In the genomic region with DNA sequence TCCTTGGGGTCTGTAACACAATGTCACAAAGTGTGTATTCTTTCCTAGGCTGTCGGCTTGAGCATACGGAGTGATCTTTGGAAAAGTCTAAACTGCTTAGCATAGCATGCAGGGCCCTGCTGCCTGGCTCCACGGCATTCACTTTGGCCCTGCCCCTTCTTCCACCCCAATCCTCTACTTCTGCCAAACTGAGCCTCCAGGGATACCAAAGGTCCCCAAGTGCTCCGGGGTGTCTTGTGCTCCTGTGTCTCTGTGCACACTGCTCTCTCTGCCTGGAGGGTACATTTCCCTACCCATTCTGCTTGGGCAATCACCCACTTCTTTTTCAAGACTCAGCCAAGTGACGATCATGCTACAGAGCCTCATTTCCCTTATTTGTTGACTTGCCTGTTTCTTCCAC, we compare ENCODE assay signal across 29 cellular contexts.
DNase-seq lines count a peak whose midpoint lies in the region; ATAC-seq, FAIRE-seq and TF ChIP-seq lines count a peak whose summit lies in the region.
"Had no signal": no experiment of that assay in that cellular context is flagged by ENCODE, and none has a peak within 500 bp of the region (broad histone marks: within the 10 kb centered on the region; RNA-seq: fewer than 3 reads in every experiment).

No MANE protein-coding gene starts in this region.

- peak overlapping the region; percentile 23 for H3K27ac Mint-ChIP-seq in chondrocyte (ENCODE audit: unreplicated experiment)
- H3K27ac Mint-ChIP-seq in activated CD4-positive, alpha-beta T cell treated with anti-CD3 and anti-CD28 coated beads, Interleukin-2, amount 10 ng/mL, durations not matched to agents 24 days and 14 days = no peak overlapping the region
- no peak overlapping the region for H3K27ac Mint-ChIP-seq in naive thymus-derived CD8-positive, alpha-beta T cell
- H3K27ac Mint-ChIP-seq: activated CD4-positive, alpha-beta memory T cell treated with anti-CD3 and anti-CD28 coated beads for 36 hours; activated naive CD8-positive, alpha-beta T cell; activated T-helper 17 cell treated with anti-CD3 and anti-CD28 coated beads, Interleukin-2, amount 50 U/mL, for 72 hours had no signal

- ATAC-seq in IMR-90 (ENCODE audit: low read depth) (no peak; the same call in 1 of the 2 replicates), thoracic aorta (ENCODE audit: insufficient number of reproducible peaks, low FRiP score, low read depth) (no peak)
- ATAC-seq in naive thymus-derived CD8-positive, alpha-beta T cell = no peak
- ATAC-seq: activated T-helper 17 cell treated with anti-CD3 and anti-CD28 coated beads, Interleukin-2, amount 50 U/mL, for 72 hours; HCT116; mucosa of descending colon had no signal

- peak overlapping the region; percentile 42 for H4K5ac ChIP-seq in IMR-90 (ENCODE audit: low read depth, low read length)

- peak overlapping the region; percentile 19; the same call in 1 of the 2 replicates for H4K91ac ChIP-seq in IMR-90 (ENCODE audit: insufficient read depth, low read depth, low read length)

- H3K79me1 ChIP-seq in IMR-90 (ENCODE audit: low read depth in 1 of 2, low read length in 2 of 2) = peaks cover 31 to 78% of the 10 kb centered on the region in 2 experiments

- H4K8ac ChIP-seq in IMR-90 (ENCODE audit: low read depth in 2 of 2, low read length in 2 of 2) = peak overlapping the region in 1 of 2 experiments; percentile 44; a peak in 2 of 4 replicates

- H2BK120ac ChIP-seq in IMR-90 (ENCODE audit: low read depth, low read length) = no peak overlapping the region; the same call in 1 of the 2 replicates

- no peak overlapping the region for H3K4me3 Mint-ChIP-seq in chondrocyte (ENCODE audit: unreplicated experiment)
- no peak overlapping the region for H3K4me3 Mint-ChIP-seq in activated CD4-positive, alpha-beta T cell treated with anti-CD3 and anti-CD28 coated beads, Interleukin-2, amount 10 ng/mL, durations not matched to agents 24 days and 14 days
- no peak overlapping the region for H3K4me3 Mint-ChIP-seq in naive thymus-derived CD8-positive, alpha-beta T cell
- H3K4me3 Mint-ChIP-seq: activated CD4-positive, alpha-beta memory T cell treated with anti-CD3 and anti-CD28 coated beads for 36 hours; activated naive CD8-positive, alpha-beta T cell; activated T-helper 17 cell treated with anti-CD3 and anti-CD28 coated beads, Interleukin-2, amount 50 U/mL, for 72 hours; CD14-positive monocyte had no signal

- intact Hi-C loops in IMR-90 (cut with micrococcal nuclease) = no loop called here
- intact Hi-C loops in activated CD4-positive, alpha-beta T cell treated with anti-CD3 and anti-CD28 coated beads, Interleukin-2, amount 10 ng/mL, durations not matched to agents 24 days and 14 days (cut with micrococcal nuclease) = no loop called here

- no TSS peak for BruUV-seq in IMR-90 (replicated peaks; lab: Mats Ljungman, UMichigan)

- no peaks in the 10 kb centered on the region for H3K27me3 ChIP-seq in IMR-90 (ENCODE audit: control insufficient read depth, insufficient read depth, low read length)
- H3K27me3 ChIP-seq in muscle layer of colon (ENCODE audit: control insufficient read depth in 1 of 2, insufficient read depth in 2 of 2, low read length in 2 of 2) = no peaks in the 10 kb centered on the region
- no peaks in the 10 kb centered on the region for H3K27me3 ChIP-seq in thoracic aorta (replicated peaks; ENCODE audit: insufficient read depth)
- H3K27me3 ChIP-seq: uterus had no signal

- peak overlapping the region; percentile 15 for H3K4ac ChIP-seq in IMR-90 (ENCODE audit: low read depth, low read length)

- peaks cover 37% of the 10 kb centered on the region for H3K36me3 Mint-ChIP-seq in chondrocyte (ENCODE audit: low read depth)
- H3K36me3 Mint-ChIP-seq in activated CD4-positive, alpha-beta T cell treated with anti-CD3 and anti-CD28 coated beads, Interleukin-2, amount 10 ng/mL, durations not matched to agents 24 days and 14 days (ENCODE audit: low read depth) = no peaks in the 10 kb centered on the region
- H3K36me3 Mint-ChIP-seq in naive thymus-derived CD8-positive, alpha-beta T cell = no peaks in the 10 kb centered on the region
- H3K36me3 Mint-ChIP-seq: activated CD4-positive, alpha-beta memory T cell treated with anti-CD3 and anti-CD28 coated beads for 36 hours; activated naive CD8-positive, alpha-beta T cell; CD14-positive monocyte had no signal

- no peak for TF ChIP-seq RAD21 in IMR-90 (IDR thresholded peaks at IDR 0.05; ENCODE audit: low read length)

- no peak overlapping the region for H3K56ac ChIP-seq in IMR-90 (ENCODE audit: extremely low read depth, insufficient read depth, low read length)

- dilution Hi-C loops in IMR-90 (cut with HindIII; ENCODE audit: low sequenced_read_pairs, unreplicated experiment) = no loop called here

- H2BK20ac ChIP-seq in IMR-90 (ENCODE audit: low read depth, low read length) = peak overlapping the region; percentile 24

- H3K27ac ChIP-seq in IMR-90 (ENCODE audit: insufficient read depth, low read length) (peak overlapping the region; percentile 28; the same call in 1 of the 2 replicates), muscle layer of colon (ENCODE audit: low read depth, low read length) (peak overlapping the region; percentile 66), thoracic aorta (peak overlapping the region; percentile 81 to 83)
- H3K27ac ChIP-seq: HL-60, prostate gland, uterus had no signal

- DNase-seq in IMR-90 = no peak
- DNase-seq in chondrocyte (ENCODE audit: low spot score) = no peak
- no peak for DNase-seq in thoracic aorta (ENCODE audit: low spot score)
- no peak for DNase-seq in activated CD4-positive, alpha-beta T cell treated with anti-CD3 and anti-CD28 coated beads, Interleukin-2, amount 10 ng/mL, durations not matched to agents 24 days and 14 days
- no peak for DNase-seq in D721Med (ENCODE audit: insufficient read length, low spot score)
- no peak for DNase-seq in naive thymus-derived CD8-positive, alpha-beta T cell
- DNase-seq: activated CD4-positive, alpha-beta memory T cell treated with anti-CD3 and anti-CD28 coated beads for 36 hours; activated CD4-positive, CD25-positive, alpha-beta regulatory T cell; activated CD8-positive, alpha-beta memory T cell treated with anti-CD3 and anti-CD28 coated beads, Interleukin-2, amount 50 U/mL, for 48 hours; effector CD4-positive, alpha-beta T cell; mucosa of descending colon; NCI-H1092; NCI-H2029 treated with DMSO at 0.1 percent for 48 hours; NCI-H226; NCI-H774; small intestine; stimulated activated CD4-positive, alpha-beta T cell treated with anti-CD3 and anti-CD28 coated beads, Interleukin-1b, Interleukin-23, amount 100 ng/mL, for 48 hours; SW 1271; T1000; uterus had no signal

- no peak for FAIRE-seq in D721Med (lab: Jason Lieb, UNC)
- FAIRE-seq: astrocyte, islet of Langerhans, small intestine had no signal

- H3K4me2 ChIP-seq in IMR-90 (ENCODE audit: low read depth, low read length) = no peak overlapping the region

- no peak overlapping the region for H2AFZ ChIP-seq in IMR-90 (replicated peaks; ENCODE audit: low read length, poor library complexity)

- POLR2A ChIA-PET in IMR-90 (lab: Charles Lee; ENCODE audit: unreplicated experiment) = no interaction called here
- POLR2A ChIA-PET in naive thymus-derived CD8-positive, alpha-beta T cell (lab: Charles Lee) = no interaction called here

- TF ChIP-seq CTCF in IMR-90 (conservative IDR thresholded peaks at IDR 0.05; ENCODE audit: low read depth, low read length) = no peak
- TF ChIP-seq CTCF in chondrocyte (IDR thresholded peaks at IDR 0.05) = no peak
- TF ChIP-seq CTCF in thoracic aorta (IDR thresholded peaks at IDR 0.05) = no peak
- no peak for TF ChIP-seq CTCF in D721Med (IDR thresholded peaks at IDR 0.05; ENCODE audit: insufficient read depth, missing control alignments)

- H3K9me1 ChIP-seq in IMR-90 (ENCODE audit: insufficient read depth, low read length) = peaks cover 17% of the 10 kb centered on the region

- H3K9me3 ChIP-seq in IMR-90 (ENCODE audit: control insufficient read depth, insufficient read depth, low read length) (no peaks in the 10 kb centered on the region), muscle layer of colon (ENCODE audit: low read length) (no peaks in the 10 kb centered on the region), thoracic aorta (no peaks in the 10 kb centered on the region)
- H3K9me3 ChIP-seq: mucosa of descending colon, prostate gland, uterus had no signal

- H3K27me3 Mint-ChIP-seq in chondrocyte (ENCODE audit: low read depth) = no peaks in the 10 kb centered on the region
- H3K27me3 Mint-ChIP-seq in activated CD4-positive, alpha-beta T cell treated with anti-CD3 and anti-CD28 coated beads, Interleukin-2, amount 10 ng/mL, durations not matched to agents 24 days and 14 days = peaks cover 3% of the 10 kb centered on the region
- H3K27me3 Mint-ChIP-seq in naive thymus-derived CD8-positive, alpha-beta T cell = peaks cover 0 to 16% (median 10%) of the 10 kb centered on the region in 5 donors

- H4K20me1 ChIP-seq in IMR-90 (ENCODE audit: insufficient read depth, low read length) = peaks cover 27% of the 10 kb centered on the region

- H2AK5ac ChIP-seq in IMR-90 (ENCODE audit: low read depth, low read length) = peak overlapping the region; percentile 52

- CTCF ChIA-PET in IMR-90 (lab: Yijun Ruan, JAX) = interaction anchor here (0.6 kb wide), 1 partner anchor 133 kb away, joined by 4 read pairs; no protein-coding TSS in a partner anchor

- peaks cover 37% of the 10 kb centered on the region for H3K4me1 ChIP-seq in IMR-90 (ENCODE audit: control insufficient read depth, insufficient read depth, low read length)
- peaks cover 44% of the 10 kb centered on the region for H3K4me1 ChIP-seq in muscle layer of colon (ENCODE audit: insufficient read depth, low read length)
- H3K4me1 ChIP-seq in thoracic aorta (ENCODE audit: control insufficient read depth in 1 of 2, low read depth in 2 of 2) = peaks cover 42 to 95% of the 10 kb centered on the region in 2 donors
- H3K4me1 ChIP-seq: prostate gland had no signal

- no peak overlapping the region for H2BK15ac ChIP-seq in IMR-90 (ENCODE audit: low read depth, low read length)

- H3K36me3 ChIP-seq in IMR-90 (ENCODE audit: control insufficient read depth, insufficient read depth, low read length) (peaks cover 30% of the 10 kb centered on the region), muscle layer of colon (ENCODE audit: insufficient read depth, low read length) (no peaks in the 10 kb centered on the region), thoracic aorta (peaks cover 22% of the 10 kb centered on the region)
- H3K36me3 ChIP-seq: prostate gland, uterus had no signal

- peak overlapping the region; percentile 52 for H3K23ac ChIP-seq in IMR-90 (ENCODE audit: low read depth, low read length)

- WGBS in IMR-90 (ENCODE audit: extremely low coverage in 2 of 2, insufficient read length in 1 of 2), 2 experiments = 42% methylated on average over 3 of the region's 5 CpGs; no CpG with 5 or more reads in 1 of the 2 experiments

- H3K4me3 ChIP-seq in IMR-90 (ENCODE audit: insufficient read depth, low read depth, low read length) = no peak overlapping the region
- no peak overlapping the region for H3K4me3 ChIP-seq in muscle layer of colon (ENCODE audit: low read depth in 1 of 2, low read length in 2 of 2)
- H3K4me3 ChIP-seq in thoracic aorta = peak overlapping the region; percentile 4
- H3K4me3 ChIP-seq: mucosa of descending colon, prostate gland, uterus had no signal

- in situ Hi-C loops in IMR-90 (cut with MboI; ENCODE audit: low sequenced_read_pairs) = no loop called here

- TF ChIP-seq POLR2A in IMR-90 (IDR thresholded peaks at IDR 0.05; ENCODE audit: low read depth, low read length) = no peak

- peak overlapping the region; percentile 62; the same call in 1 of the 2 replicates for H3K14ac ChIP-seq in IMR-90 (replicated peaks; ENCODE audit: low read depth, low read length)

- peak overlapping the region; percentile 27 for H2BK5ac ChIP-seq in IMR-90 (ENCODE audit: low read depth, low read length, poor library complexity, severe bottlenecking)

- no peak overlapping the region; the same call in 1 of the 2 replicates for H3K9ac ChIP-seq in IMR-90 (ENCODE audit: low read depth, low read length)
- no peak overlapping the region for H3K9ac ChIP-seq in muscle layer of colon (ENCODE audit: low read length)

- peaks cover 88% of the 10 kb centered on the region for H3K4me1 Mint-ChIP-seq in chondrocyte (ENCODE audit: low read depth)
- no peaks in the 10 kb centered on the region for H3K4me1 Mint-ChIP-seq in activated CD4-positive, alpha-beta T cell treated with anti-CD3 and anti-CD28 coated beads, Interleukin-2, amount 10 ng/mL, durations not matched to agents 24 days and 14 days
- no peaks in the 10 kb centered on the region for H3K4me1 Mint-ChIP-seq in naive thymus-derived CD8-positive, alpha-beta T cell
- H3K4me1 Mint-ChIP-seq: activated T-helper 17 cell treated with anti-CD3 and anti-CD28 coated beads, Interleukin-2, amount 50 U/mL, for 72 hours had no signal

- H3K9me3 Mint-ChIP-seq in chondrocyte (ENCODE audit: low read depth) = no peaks in the 10 kb centered on the region
- no peaks in the 10 kb centered on the region for H3K9me3 Mint-ChIP-seq in activated CD4-positive, alpha-beta T cell treated with anti-CD3 and anti-CD28 coated beads, Interleukin-2, amount 10 ng/mL, durations not matched to agents 24 days and 14 days
- H3K9me3 Mint-ChIP-seq in naive thymus-derived CD8-positive, alpha-beta T cell = no peaks in the 10 kb centered on the region
- H3K9me3 Mint-ChIP-seq: activated CD4-positive, alpha-beta memory T cell treated with anti-CD3 and anti-CD28 coated beads for 36 hours; activated T-helper 17 cell treated with anti-CD3 and anti-CD28 coated beads, Interleukin-2, amount 50 U/mL, for 72 hours had no signal

- H2AK9ac ChIP-seq in IMR-90 (replicated peaks; ENCODE audit: low read depth, low read length, poor library complexity) = no peak overlapping the region

- H3K18ac ChIP-seq in IMR-90 (ENCODE audit: low read depth, low read length) = no peak overlapping the region

Comparison
In these comparisons a context has a peak if more than half of its experiments do, and no peak if none do; other contexts are left out.
1. H3K27ac ChIP-seq: peak in every context shown above with its lines; median percentile 82 in thoracic aorta; 66 in muscle layer of colon; 28 in IMR-90.